Comparison of ENCODE assay signal across 9 cellular contexts in the genomic region with DNA sequence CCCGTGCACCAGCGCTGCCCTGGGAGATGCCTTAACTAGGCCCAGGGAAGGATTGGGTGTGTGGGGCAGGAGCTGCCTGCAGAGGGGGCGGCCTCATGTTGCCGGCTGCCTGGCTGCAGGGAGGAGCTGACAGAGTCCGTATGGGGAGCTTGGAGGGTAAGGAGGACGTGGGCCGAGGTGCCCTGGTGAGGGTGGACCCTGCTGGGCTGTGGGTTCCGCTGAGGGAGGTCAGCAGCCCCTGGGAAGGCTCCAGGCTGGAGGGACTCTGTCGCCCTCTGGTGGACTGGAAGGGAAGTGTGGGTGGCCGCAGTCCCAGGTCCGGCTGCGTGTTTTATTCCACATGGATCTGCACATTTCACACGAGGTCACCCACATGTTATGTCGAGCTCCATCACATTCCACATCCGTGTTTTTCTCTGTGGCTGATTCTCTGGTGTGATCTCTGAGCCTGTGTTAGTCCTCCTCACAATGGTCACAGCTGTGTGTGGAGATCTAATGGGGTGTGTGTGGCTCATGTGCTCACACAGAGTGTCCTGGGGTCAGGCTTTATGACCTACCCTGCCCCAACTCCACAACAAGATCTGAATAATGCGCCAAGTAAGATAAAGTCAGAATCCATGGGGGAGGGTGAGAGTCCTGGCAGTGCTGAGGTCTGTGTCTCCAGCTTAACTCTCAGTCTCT. TPM values are rescaled to one million over a fixed set of nuclear protein-coding genes. Genes with fewer than 3 reads are reported as not detected.
A peak's percentile ranks its signal among the peaks of the same experiment; 100 is the strongest.
DNase-seq lines count a peak whose midpoint lies in the region; ATAC-seq, FAIRE-seq and TF ChIP-seq lines count a peak whose summit lies in the region.
"Had no signal": no experiment of that assay in that cellular context is flagged by ENCODE, and none has a peak within 500 bp of the region (broad histone marks: within the 10 kb centered on the region; RNA-seq: fewer than 3 reads in every experiment).

No MANE protein-coding gene starts in this region.

- TF ChIP-seq CTCF in Calu3 (IDR thresholded peaks at IDR 0.05; ENCODE audit: unreplicated experiment) (peak; percentile 99), endothelial cell of umbilical vein (IDR thresholded peaks at IDR 0.05; ENCODE audit: extremely low read depth in 1 of 2, insufficient read depth in 1 of 2, low read depth in 1 of 2, low read length in 2 of 2) (peak; percentile 76 to 91), neural cell (IDR thresholded peaks at IDR 0.05; ENCODE audit: poor library complexity, severe bottlenecking) (peak; percentile 65), vagina (IDR thresholded peaks at IDR 0.05) (peak in 2 of 3 experiments; percentile 53 to 82)

- H3F3A ChIP-seq in neural cell (ENCODE audit: insufficient read depth, low read length, poor library complexity, severe bottlenecking) = no peaks in the 10 kb centered on the region

- H3K27me3 Mint-ChIP-seq in Calu3 (ENCODE audit: unreplicated experiment) = peaks cover 93% of the 10 kb centered on the region

- no peaks in the 10 kb centered on the region for H3K9me1 ChIP-seq in endothelial cell of umbilical vein (replicated peaks; ENCODE audit: control insufficient read depth, extremely low read depth, insufficient read depth, low read length)

- no peak overlapping the region for H3K27ac Mint-ChIP-seq in Calu3 (ENCODE audit: unreplicated experiment)

- no peaks in the 10 kb centered on the region for H3K9me3 Mint-ChIP-seq in Calu3 (ENCODE audit: low read depth, unreplicated experiment)

- H3K4me3 ChIP-seq in endothelial cell of umbilical vein (replicated peaks in 1 of 3; ENCODE audit: insufficient read depth in 1 of 3, low read depth in 1 of 3, low read length in 3 of 3) (no peak overlapping the region), neural cell (ENCODE audit: low read length) (no peak overlapping the region), vagina (no peak overlapping the region)
- H3K4me3 ChIP-seq: SK-N-MC had no signal

- H3K4me1 ChIP-seq in endothelial cell of umbilical vein (ENCODE audit: control insufficient read depth, extremely low read depth, insufficient read depth, low read length) (no peaks in the 10 kb centered on the region), vagina (no peaks in the 10 kb centered on the region)

- no peak overlapping the region for H2AFZ ChIP-seq in endothelial cell of umbilical vein (ENCODE audit: low read depth, low read length)
- H2AFZ ChIP-seq in neural cell (ENCODE audit: low read depth, low read length) = no peak overlapping the region

- no peak overlapping the region for H3K4me2 ChIP-seq in endothelial cell of umbilical vein (ENCODE audit: insufficient read depth, low read length)
- H3K4me2 ChIP-seq in neural cell (ENCODE audit: low read length) = no peak overlapping the region

- no peak for ATAC-seq in GM18511 (IDR thresholded peaks at IDR 0.05; ENCODE audit: unreplicated experiment)

- POLR2A ChIA-PET in endothelial cell of umbilical vein (lab: Charles Lee) = no interaction called here

- intact Hi-C loops in Calu3 (cut with micrococcal nuclease; ENCODE audit: unreplicated experiment) = loop anchor here (1.0 to 5.0 kb wide), 3 partner anchors 33 to 159 kb away; no protein-coding TSS in a partner anchor
- intact Hi-C loops in endothelial cell of umbilical vein (cut with micrococcal nuclease) = loop anchor here (1.0 to 2.0 kb wide), 2 partner anchors 30 to 146 kb away; no protein-coding TSS in a partner anchor
- intact Hi-C loops in vagina (cut with DNase I) = no loop called here

- no peak for FAIRE-seq in endothelial cell of umbilical vein (lab: Jason Lieb, UNC)

- H3K9ac ChIP-seq in endothelial cell of umbilical vein (replicated peaks; ENCODE audit: extremely low read depth, insufficient read depth, low read length) (no peak overlapping the region), neural cell (ENCODE audit: low read length) (no peak overlapping the region)

- H3K36me3 ChIP-seq in endothelial cell of umbilical vein (ENCODE audit: control insufficient read depth in 2 of 2, extremely low read depth in 1 of 2, insufficient read depth in 2 of 2, low read length in 2 of 2) = no peaks in the 10 kb centered on the region
- no peaks in the 10 kb centered on the region for H3K36me3 ChIP-seq in neural cell (ENCODE audit: insufficient read depth, low read length)
- H3K36me3 ChIP-seq in vagina = no peaks in the 10 kb centered on the region

- CTCF ChIA-PET in Calu3 (lab: Charles Lee) (interaction anchor here (1.0 to 2.3 kb wide), 7 partner anchors 20 to 187 kb away, joined by 3 to 8 read pairs (median 5); no protein-coding TSS in a partner anchor), endothelial cell of umbilical vein (lab: Charles Lee) (interaction anchor here (0.8 to 2.4 kb wide), 7 partner anchors 10 to 156 kb away, joined by 3 to 20 read pairs (median 4); no protein-coding TSS in a partner anchor)

- no peaks in the 10 kb centered on the region for H3K79me2 ChIP-seq in endothelial cell of umbilical vein (ENCODE audit: control insufficient read depth, insufficient read depth, low read length)
- H3K79me2 ChIP-seq in neural cell (replicated peaks; ENCODE audit: insufficient read depth, low read length) = no peaks in the 10 kb centered on the region

- dilution Hi-C loops in endothelial cell of umbilical vein (cut with MboI; ENCODE audit: extremely low pct_ligation_motif_present, low sequenced_read_pairs) = no loop called here

- H3K27me3 ChIP-seq in endothelial cell of umbilical vein (ENCODE audit: control insufficient read depth in 2 of 2, insufficient read depth in 2 of 2, low read length in 2 of 2) (no peaks in the 10 kb centered on the region), neural cell (ENCODE audit: insufficient read depth, low read depth, low read length) (no peaks in the 10 kb centered on the region), vagina (no peaks in the 10 kb centered on the region)

- no peaks in the 10 kb centered on the region for H3K9me2 ChIP-seq in neural cell (ENCODE audit: insufficient read depth, low read length)

- no peaks in the 10 kb centered on the region for H3K4me1 Mint-ChIP-seq in Calu3 (ENCODE audit: low read depth, unreplicated experiment)

- H3K27ac ChIP-seq in endothelial cell of umbilical vein (ENCODE audit: insufficient read depth, low read depth, low read length) (no peak overlapping the region), neural cell (ENCODE audit: low read length) (no peak overlapping the region), vagina (no peak overlapping the region)
- H3K27ac ChIP-seq: SK-N-MC had no signal

- no peaks in the 10 kb centered on the region for H3K36me3 Mint-ChIP-seq in Calu3 (ENCODE audit: insufficient read depth, unreplicated experiment)

- peak; percentile 43 for TF ChIP-seq RAD21 in neural cell (conservative IDR thresholded peaks at IDR 0.05)

- no TSS peak for BruUV-seq in Calu3 (replicated peaks; lab: Mats Ljungman, UMichigan)
- BruUV-seq in endothelial cell of umbilical vein (replicated peaks; lab: Mats Ljungman, UMichigan) = no TSS peak

- H4K20me1 ChIP-seq in endothelial cell of umbilical vein (replicated peaks; ENCODE audit: control insufficient read depth, extremely low read depth, insufficient read depth, low read length) (no peaks in the 10 kb centered on the region), neural cell (ENCODE audit: insufficient read depth) (no peaks in the 10 kb centered on the region)

- no peak for TF ChIP-seq EP300 in neural cell (conservative IDR thresholded peaks at IDR 0.05; ENCODE audit: poor library complexity, severe bottlenecking)

- DNase-seq in Calu3 (peak; percentile 68), HT-29 (ENCODE audit: low spot score) (peak; percentile 82), endothelial cell of umbilical vein (ENCODE audit: low read depth, low spot score) (peak; percentile 12), vagina (ENCODE audit: extremely low spot score in 2 of 2) (no peak), GF-D8 (lab: John Stamatoyannopoulos, UW) (no peak)
- DNase-seq in activated CD4-positive, alpha-beta T cell treated with anti-CD3 and anti-CD28 coated beads for 48 hours = peak; percentile 39

- TF ChIP-seq POLR2A in endothelial cell of umbilical vein (IDR thresholded peaks at IDR 0.05; ENCODE audit: low read depth, low read length) (no peak), vagina (IDR thresholded peaks at IDR 0.05) (no peak)

- no peaks in the 10 kb centered on the region for H3K9me3 ChIP-seq in endothelial cell of umbilical vein (replicated peaks; ENCODE audit: control insufficient read depth, insufficient read depth, low read length)
- H3K9me3 ChIP-seq in neural cell (ENCODE audit: low read length) = no peaks in the 10 kb centered on the region
- no peaks in the 10 kb centered on the region for H3K9me3 ChIP-seq in vagina

- no peak overlapping the region for H3K4me3 Mint-ChIP-seq in Calu3 (ENCODE audit: low read depth, unreplicated experiment)

TF ChIP-seq in endothelial cell of umbilical vein, 7 proteins besides CTCF, POLR2A, EP300 and RAD21 (continues in another document):
- TF ChIP-seq POLR2AphosphoS5 (IDR thresholded peaks at IDR 0.05; ENCODE audit: insufficient read depth, low read depth, low read length) (no peak), JUN (IDR thresholded peaks at IDR 0.05; ENCODE audit: borderline replicate concordance, insufficient read depth, insufficient read length, low read depth) (no peak), EZH2 (IDR thresholded peaks at IDR 0.05; ENCODE audit: borderline replicate concordance, low read depth, low read length, severe bottlenecking) (no peak), GATA2 (IDR thresholded peaks at IDR 0.05; ENCODE audit: insufficient read depth, insufficient read length, low read depth, low read length) (no peak)

TF ChIP-seq in neural cell, 6 proteins besides CTCF, POLR2A, EP300 and RAD21 (continues in another document):
- TF ChIP-seq TAF1 (IDR thresholded peaks at IDR 0.05; ENCODE audit: low read depth) (no peak), POLR2AphosphoS5 (IDR thresholded peaks at IDR 0.05) (no peak), EZH2 (IDR thresholded peaks at IDR 0.05; ENCODE audit: borderline replicate concordance, insufficient read depth, low read length, poor library complexity, severe bottlenecking) (no peak), MXI1 (conservative IDR thresholded peaks at IDR 0.05; ENCODE audit: poor library complexity, severe bottlenecking) (no peak), SMC3 (conservative IDR thresholded peaks at IDR 0.05; ENCODE audit: poor library complexity) (peak; percentile 57)

RNA-seq across cellular contexts. Expression of a gene that starts 1.8 kb away (rescaled TPM):
- not detected in 2 replicates for total RNA-seq in Calu3 (2022)
- not detected in 2 replicates for total RNA-seq in HT-29 (2014; rRNA removed; shearing (Covaris generic))
- not detected in 2 replicates for total RNA-seq in endothelial cell of umbilical vein
- polyA plus RNA-seq in endothelial cell of umbilical vein = not detected in 2 replicates
- polyA plus RNA-seq in endothelial cell of umbilical vein (2011; cell fraction: cytosol; rRNA removed) = not detected in 2 replicates
- polyA plus RNA-seq in endothelial cell of umbilical vein (2011; cell fraction: nucleus; rRNA removed) = not detected in 2 replicates
- not detected in 2 replicates for polyA plus RNA-seq in endothelial cell of umbilical vein (2012)
- not detected in 2 replicates for polyA minus RNA-seq in endothelial cell of umbilical vein
- polyA minus RNA-seq in endothelial cell of umbilical vein (2011; cell fraction: cytosol; rRNA and poly(A)+ RNA removed) = not detected
- polyA minus RNA-seq in endothelial cell of umbilical vein (2011; cell fraction: nucleus; rRNA and poly(A)+ RNA removed) = not detected in 2 replicates
- polyA plus RNA-seq in neural cell = not detected in 2 replicates
- not detected in 2 replicates for polyA minus RNA-seq in neural cell
- not detected for total RNA-seq in vagina

Comparison
In these comparisons a context has a peak if more than half of its experiments do, and no peak if none do; other contexts are left out.
1. DNase-seq: peak in Calu3 (single experiment), HT-29 (single experiment), activated CD4-positive, alpha-beta T cell treated with anti-CD3 and anti-CD28 coated beads for 48 hours (single experiment) and endothelial cell of umbilical vein (single experiment); none in vagina (0 of 2) and GF-D8 (single experiment).
2. Peak in every context shown above with its lines, with median percentiles within 50 percentile points of each other: CTCF ChIP-seq.